ENCODE assay signal across 1 cellular context in the genomic region with DNA sequence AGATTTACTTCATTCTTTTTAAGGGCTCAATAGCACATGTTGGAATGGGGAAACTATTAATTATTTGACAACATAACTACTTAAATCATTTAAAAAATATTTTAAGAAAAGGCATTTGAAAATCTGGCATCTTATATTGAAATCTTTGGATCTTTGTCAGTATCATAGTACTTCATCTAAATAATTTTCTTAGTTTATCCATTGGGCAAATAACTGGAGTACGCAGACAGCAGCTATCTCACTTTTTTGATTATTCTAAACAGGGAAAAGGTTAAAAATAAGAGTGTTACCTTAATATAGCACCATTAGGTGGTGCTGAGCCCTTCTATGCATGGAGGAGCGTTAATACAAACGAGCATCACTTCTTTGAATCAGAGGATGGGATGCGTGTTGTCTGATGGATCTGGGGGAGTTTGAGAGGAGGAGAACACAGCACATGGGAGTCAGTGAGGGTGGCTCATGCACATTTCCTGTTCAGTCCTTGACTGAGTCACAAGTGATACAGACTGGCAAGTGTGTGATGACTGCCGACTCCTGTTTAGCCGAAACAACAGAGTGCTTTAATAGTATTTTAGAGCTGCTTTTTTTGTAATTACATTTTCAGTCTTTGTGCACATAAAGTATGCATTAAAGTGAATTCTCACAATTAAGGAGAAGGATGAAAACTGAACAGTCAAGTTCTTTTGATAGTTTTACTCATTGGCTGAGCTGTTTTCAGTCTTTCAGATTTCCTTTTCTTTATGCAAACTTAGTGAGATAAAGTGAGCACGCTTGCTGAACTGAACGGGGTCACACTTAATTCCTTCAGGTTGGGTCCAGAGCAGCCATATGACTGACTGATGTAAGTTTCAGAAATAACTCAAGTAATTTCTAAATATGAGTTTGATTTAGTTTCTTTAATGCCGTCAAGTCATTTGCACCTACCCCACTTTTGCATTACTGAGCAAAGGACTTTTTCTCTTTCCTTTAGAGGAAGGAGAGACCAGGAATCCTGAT.
TF ChIP-seq lines count a peak whose summit lies in the region.

No MANE protein-coding gene starts in this region.

TF ChIP-seq in GM12878, 131 proteins besides CTCF, POLR2A, EP300 and RAD21 (continued from another document and continues in another):
- TF ChIP-seq, protein P1, sequence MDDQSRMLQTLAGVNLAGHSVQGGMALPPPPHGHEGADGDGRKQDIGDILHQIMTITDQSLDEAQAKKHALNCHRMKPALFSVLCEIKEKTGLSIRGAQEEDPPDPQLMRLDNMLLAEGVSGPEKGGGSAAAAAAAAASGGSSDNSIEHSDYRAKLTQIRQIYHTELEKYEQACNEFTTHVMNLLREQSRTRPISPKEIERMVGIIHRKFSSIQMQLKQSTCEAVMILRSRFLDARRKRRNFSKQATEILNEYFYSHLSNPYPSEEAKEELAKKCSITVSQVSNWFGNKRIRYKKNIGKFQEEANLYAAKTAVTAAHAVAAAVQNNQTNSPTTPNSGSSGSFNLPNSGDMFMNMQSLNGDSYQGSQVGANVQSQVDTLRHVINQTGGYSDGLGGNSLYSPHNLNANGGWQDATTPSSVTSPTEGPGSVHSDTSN (IDR thresholded peaks at IDR 0.05; ENCODE audit: insufficient replicate concordance, low read depth, low read length), result no peak
- TF ChIP-seq RELA (IDR thresholded peaks at IDR 0.05; ENCODE audit: borderline replicate concordance, partially characterized antibody) (no peak), NR2F1 (conservative IDR thresholded peaks at IDR 0.05) (no peak), POLR2AphosphoS5 (IDR thresholded peaks at IDR 0.05; ENCODE audit: low read length) (0 out of 2 replicates have a peak, but pooled peaks have one; percentile 46), HCFC1 (IDR thresholded peaks at IDR 0.05; ENCODE audit: low read length) (no peak), YY1 (IDR thresholded peaks at IDR 0.05; ENCODE audit: low read depth, low read length) (no peak), BCL11A (IDR thresholded peaks at IDR 0.05; ENCODE audit: low read depth, low read length) (no peak), SREBF1 (IDR thresholded peaks at IDR 0.05; ENCODE audit: low read length) (no peak), DPF2 (IDR thresholded peaks at IDR 0.05) (no peak), SMAD1 (IDR thresholded peaks at IDR 0.05; ENCODE audit: low read depth, partially characterized antibody) (no peak), GATAD2B (conservative IDR thresholded peaks at IDR 0.05; ENCODE audit: low read depth) (no peak), BRCA1 (IDR thresholded peaks at IDR 0.05; ENCODE audit: low read depth, low read length) (no peak), FOS (IDR thresholded peaks at IDR 0.05; ENCODE audit: borderline replicate concordance, extremely low read depth, insufficient read length) (no peak), ESRRA (IDR thresholded peaks at IDR 0.05; ENCODE audit: low read length) (no peak), TBL1XR1 (IDR thresholded peaks at IDR 0.05; ENCODE audit: low read depth, low read length) (no peak), SMAD5 (IDR thresholded peaks at IDR 0.05; ENCODE audit: low read depth) (no peak), EED (IDR thresholded peaks at IDR 0.05; ENCODE audit: low read depth) (peak; percentile 51; the same call in 1 of the 2 replicates), GABPA (IDR thresholded peaks at IDR 0.05; ENCODE audit: low read depth) (no peak), MEF2B (IDR thresholded peaks at IDR 0.05; ENCODE audit: partially characterized antibody, poor library complexity, severe bottlenecking) (no peak), SUZ12 (IDR thresholded peaks at IDR 0.05; ENCODE audit: unreplicated experiment) (no peak), RUNX3 (IDR thresholded peaks at IDR 0.05; ENCODE audit: low read length) (no peak), TCF3 (IDR thresholded peaks at IDR 0.05; ENCODE audit: borderline replicate concordance, insufficient read depth, low read depth, low read length) (no peak), PAX5 (IDR thresholded peaks at IDR 0.05; ENCODE audit: borderline replicate concordance, low read depth, low read length) (no peak), TARDBP (IDR thresholded peaks at IDR 0.05; ENCODE audit: borderline replicate concordance) (no peak), NFIC (IDR thresholded peaks at IDR 0.05; ENCODE audit: low read depth, low read length) (peak; percentile 67; the same call in 1 of the 2 replicates), TAF1 (IDR thresholded peaks at IDR 0.05; ENCODE audit: borderline replicate concordance, low read depth, low read length) (peak; percentile 30; the same call in 1 of the 2 replicates), BHLHE40 (IDR thresholded peaks at IDR 0.05; ENCODE audit: borderline replicate concordance in 1 of 2, low read depth in 2 of 2, low read length in 1 of 2) (no peak; a peak in 1 of 4 replicates), IKZF2 (IDR thresholded peaks at IDR 0.05) (no peak), NR2C1 (IDR thresholded peaks at IDR 0.05) (no peak)
- TF ChIP-seq, protein P2, sequence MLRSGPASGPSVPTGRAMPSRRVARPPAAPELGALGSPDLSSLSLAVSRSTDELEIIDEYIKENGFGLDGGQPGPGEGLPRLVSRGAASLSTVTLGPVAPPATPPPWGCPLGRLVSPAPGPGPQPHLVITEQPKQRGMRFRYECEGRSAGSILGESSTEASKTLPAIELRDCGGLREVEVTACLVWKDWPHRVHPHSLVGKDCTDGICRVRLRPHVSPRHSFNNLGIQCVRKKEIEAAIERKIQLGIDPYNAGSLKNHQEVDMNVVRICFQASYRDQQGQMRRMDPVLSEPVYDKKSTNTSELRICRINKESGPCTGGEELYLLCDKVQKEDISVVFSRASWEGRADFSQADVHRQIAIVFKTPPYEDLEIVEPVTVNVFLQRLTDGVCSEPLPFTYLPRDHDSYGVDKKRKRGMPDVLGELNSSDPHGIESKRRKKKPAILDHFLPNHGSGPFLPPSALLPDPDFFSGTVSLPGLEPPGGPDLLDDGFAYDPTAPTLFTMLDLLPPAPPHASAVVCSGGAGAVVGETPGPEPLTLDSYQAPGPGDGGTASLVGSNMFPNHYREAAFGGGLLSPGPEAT (IDR thresholded peaks at IDR 0.05; ENCODE audit: low read depth), result no peak
- TF ChIP-seq, protein P3, sequence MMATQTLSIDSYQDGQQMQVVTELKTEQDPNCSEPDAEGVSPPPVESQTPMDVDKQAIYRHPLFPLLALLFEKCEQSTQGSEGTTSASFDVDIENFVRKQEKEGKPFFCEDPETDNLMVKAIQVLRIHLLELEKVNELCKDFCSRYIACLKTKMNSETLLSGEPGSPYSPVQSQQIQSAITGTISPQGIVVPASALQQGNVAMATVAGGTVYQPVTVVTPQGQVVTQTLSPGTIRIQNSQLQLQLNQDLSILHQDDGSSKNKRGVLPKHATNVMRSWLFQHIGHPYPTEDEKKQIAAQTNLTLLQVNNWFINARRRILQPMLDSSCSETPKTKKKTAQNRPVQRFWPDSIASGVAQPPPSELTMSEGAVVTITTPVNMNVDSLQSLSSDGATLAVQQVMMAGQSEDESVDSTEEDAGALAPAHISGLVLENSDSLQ (IDR thresholded peaks at IDR 0.05), result no peak
- TF ChIP-seq, protein P4, sequence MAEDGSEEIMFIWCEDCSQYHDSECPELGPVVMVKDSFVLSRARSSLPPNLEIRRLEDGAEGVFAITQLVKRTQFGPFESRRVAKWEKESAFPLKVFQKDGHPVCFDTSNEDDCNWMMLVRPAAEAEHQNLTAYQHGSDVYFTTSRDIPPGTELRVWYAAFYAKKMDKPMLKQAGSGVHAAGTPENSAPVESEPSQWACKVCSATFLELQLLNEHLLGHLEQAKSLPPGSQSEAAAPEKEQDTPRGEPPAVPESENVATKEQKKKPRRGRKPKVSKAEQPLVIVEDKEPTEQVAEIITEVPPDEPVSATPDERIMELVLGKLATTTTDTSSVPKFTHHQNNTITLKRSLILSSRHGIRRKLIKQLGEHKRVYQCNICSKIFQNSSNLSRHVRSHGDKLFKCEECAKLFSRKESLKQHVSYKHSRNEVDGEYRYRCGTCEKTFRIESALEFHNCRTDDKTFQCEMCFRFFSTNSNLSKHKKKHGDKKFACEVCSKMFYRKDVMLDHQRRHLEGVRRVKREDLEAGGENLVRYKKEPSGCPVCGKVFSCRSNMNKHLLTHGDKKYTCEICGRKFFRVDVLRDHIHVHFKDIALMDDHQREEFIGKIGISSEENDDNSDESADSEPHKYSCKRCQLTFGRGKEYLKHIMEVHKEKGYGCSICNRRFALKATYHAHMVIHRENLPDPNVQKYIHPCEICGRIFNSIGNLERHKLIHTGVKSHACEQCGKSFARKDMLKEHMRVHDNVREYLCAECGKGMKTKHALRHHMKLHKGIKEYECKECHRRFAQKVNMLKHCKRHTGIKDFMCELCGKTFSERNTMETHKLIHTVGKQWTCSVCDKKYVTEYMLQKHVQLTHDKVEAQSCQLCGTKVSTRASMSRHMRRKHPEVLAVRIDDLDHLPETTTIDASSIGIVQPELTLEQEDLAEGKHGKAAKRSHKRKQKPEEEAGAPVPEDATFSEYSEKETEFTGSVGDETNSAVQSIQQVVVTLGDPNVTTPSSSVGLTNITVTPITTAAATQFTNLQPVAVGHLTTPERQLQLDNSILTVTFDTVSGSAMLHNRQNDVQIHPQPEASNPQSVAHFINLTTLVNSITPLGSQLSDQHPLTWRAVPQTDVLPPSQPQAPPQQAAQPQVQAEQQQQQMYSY (CRISPR knock-in tag; IDR thresholded peaks at IDR 0.05), result no peak
- TF ChIP-seq, protein P5, sequence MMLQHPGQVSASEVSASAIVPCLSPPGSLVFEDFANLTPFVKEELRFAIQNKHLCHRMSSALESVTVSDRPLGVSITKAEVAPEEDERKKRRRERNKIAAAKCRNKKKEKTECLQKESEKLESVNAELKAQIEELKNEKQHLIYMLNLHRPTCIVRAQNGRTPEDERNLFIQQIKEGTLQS (IDR thresholded peaks at IDR 0.05; ENCODE audit: borderline replicate concordance, extremely low read depth, low read depth, low read length), result no peak
- TF ChIP-seq, protein P6, sequence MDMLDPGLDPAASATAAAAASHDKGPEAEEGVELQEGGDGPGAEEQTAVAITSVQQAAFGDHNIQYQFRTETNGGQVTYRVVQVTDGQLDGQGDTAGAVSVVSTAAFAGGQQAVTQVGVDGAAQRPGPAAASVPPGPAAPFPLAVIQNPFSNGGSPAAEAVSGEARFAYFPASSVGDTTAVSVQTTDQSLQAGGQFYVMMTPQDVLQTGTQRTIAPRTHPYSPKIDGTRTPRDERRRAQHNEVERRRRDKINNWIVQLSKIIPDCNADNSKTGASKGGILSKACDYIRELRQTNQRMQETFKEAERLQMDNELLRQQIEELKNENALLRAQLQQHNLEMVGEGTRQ (IDR thresholded peaks at IDR 0.05; ENCODE audit: borderline replicate concordance, low read depth, low read length), result no peak
- TF ChIP-seq, protein P7, sequence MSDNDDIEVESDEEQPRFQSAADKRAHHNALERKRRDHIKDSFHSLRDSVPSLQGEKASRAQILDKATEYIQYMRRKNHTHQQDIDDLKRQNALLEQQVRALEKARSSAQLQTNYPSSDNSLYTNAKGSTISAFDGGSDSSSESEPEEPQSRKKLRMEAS (IDR thresholded peaks at IDR 0.05; ENCODE audit: low read depth, low read length), result no peak
- TF ChIP-seq, protein P8, sequence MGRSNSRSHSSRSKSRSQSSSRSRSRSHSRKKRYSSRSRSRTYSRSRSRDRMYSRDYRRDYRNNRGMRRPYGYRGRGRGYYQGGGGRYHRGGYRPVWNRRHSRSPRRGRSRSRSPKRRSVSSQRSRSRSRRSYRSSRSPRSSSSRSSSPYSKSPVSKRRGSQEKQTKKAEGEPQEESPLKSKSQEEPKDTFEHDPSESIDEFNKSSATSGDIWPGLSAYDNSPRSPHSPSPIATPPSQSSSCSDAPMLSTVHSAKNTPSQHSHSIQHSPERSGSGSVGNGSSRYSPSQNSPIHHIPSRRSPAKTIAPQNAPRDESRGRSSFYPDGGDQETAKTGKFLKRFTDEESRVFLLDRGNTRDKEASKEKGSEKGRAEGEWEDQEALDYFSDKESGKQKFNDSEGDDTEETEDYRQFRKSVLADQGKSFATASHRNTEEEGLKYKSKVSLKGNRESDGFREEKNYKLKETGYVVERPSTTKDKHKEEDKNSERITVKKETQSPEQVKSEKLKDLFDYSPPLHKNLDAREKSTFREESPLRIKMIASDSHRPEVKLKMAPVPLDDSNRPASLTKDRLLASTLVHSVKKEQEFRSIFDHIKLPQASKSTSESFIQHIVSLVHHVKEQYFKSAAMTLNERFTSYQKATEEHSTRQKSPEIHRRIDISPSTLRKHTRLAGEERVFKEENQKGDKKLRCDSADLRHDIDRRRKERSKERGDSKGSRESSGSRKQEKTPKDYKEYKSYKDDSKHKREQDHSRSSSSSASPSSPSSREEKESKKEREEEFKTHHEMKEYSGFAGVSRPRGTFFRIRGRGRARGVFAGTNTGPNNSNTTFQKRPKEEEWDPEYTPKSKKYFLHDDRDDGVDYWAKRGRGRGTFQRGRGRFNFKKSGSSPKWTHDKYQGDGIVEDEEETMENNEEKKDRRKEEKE (IDR thresholded peaks at IDR 0.05), result no peak
- TF ChIP-seq, protein P9, sequence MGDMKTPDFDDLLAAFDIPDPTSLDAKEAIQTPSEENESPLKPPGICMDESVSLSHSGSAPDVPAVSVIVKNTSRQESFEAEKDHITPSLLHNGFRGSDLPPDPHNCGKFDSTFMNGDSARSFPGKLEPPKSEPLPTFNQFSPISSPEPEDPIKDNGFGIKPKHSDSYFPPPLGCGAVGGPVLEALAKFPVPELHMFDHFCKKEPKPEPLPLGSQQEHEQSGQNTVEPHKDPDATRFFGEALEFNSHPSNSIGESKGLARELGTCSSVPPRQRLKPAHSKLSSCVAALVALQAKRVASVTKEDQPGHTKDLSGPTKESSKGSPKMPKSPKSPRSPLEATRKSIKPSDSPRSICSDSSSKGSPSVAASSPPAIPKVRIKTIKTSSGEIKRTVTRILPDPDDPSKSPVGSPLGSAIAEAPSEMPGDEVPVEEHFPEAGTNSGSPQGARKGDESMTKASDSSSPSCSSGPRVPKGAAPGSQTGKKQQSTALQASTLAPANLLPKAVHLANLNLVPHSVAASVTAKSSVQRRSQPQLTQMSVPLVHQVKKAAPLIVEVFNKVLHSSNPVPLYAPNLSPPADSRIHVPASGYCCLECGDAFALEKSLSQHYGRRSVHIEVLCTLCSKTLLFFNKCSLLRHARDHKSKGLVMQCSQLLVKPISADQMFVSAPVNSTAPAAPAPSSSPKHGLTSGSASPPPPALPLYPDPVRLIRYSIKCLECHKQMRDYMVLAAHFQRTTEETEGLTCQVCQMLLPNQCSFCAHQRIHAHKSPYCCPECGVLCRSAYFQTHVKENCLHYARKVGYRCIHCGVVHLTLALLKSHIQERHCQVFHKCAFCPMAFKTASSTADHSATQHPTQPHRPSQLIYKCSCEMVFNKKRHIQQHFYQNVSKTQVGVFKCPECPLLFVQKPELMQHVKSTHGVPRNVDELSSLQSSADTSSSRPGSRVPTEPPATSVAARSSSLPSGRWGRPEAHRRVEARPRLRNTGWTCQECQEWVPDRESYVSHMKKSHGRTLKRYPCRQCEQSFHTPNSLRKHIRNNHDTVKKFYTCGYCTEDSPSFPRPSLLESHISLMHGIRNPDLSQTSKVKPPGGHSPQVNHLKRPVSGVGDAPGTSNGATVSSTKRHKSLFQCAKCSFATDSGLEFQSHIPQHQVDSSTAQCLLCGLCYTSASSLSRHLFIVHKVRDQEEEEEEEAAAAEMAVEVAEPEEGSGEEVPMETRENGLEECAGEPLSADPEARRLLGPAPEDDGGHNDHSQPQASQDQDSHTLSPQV (IDR thresholded peaks at IDR 0.05), result no peak
- TF ChIP-seq, protein P10, sequence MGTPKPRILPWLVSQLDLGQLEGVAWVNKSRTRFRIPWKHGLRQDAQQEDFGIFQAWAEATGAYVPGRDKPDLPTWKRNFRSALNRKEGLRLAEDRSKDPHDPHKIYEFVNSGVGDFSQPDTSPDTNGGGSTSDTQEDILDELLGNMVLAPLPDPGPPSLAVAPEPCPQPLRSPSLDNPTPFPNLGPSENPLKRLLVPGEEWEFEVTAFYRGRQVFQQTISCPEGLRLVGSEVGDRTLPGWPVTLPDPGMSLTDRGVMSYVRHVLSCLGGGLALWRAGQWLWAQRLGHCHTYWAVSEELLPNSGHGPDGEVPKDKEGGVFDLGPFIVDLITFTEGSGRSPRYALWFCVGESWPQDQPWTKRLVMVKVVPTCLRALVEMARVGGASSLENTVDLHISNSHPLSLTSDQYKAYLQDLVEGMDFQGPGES (IDR thresholded peaks at IDR 0.05), result no peak
